2 cellular contexts compared by ENCODE assay signal in the genomic region with DNA sequence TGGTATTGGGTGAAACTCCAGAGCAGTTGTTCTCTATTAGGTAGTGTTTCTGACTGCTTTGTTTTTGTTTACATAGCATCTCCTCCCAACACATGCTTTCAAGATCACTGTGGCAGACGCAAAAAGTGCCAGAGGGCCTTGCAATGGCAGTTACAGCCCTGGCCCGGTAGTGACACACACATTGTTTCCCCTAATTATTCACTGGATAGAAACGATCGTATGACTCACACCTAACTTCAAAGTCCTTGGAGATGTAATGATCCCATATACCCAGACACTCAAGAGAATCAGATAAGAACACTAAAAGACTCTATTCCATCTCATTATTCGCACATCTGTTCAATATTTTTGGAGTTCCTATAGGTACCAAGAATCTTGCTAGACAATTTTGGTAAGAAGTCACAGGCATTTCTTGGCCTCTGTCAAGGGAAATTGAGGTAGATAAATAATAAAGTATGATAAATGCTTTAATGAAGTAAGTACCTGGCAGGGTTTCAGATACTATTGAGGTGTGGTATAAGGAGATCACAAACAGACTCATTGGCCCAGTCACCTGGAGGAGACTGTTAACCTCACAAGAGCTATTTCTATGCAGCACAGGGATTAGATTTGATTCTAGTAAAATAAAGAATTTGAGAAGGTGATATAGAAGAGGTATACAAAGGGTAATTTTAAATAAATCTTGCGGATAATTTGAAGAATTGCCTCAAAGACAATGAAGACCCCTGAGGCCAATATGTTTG.
TF ChIP-seq lines count a peak whose summit lies in the region.

No MANE protein-coding gene starts in this region.

TF ChIP-seq in A549, 52 proteins besides CTCF, POLR2A, EP300 and RAD21:
- TF ChIP-seq, protein P1, sequence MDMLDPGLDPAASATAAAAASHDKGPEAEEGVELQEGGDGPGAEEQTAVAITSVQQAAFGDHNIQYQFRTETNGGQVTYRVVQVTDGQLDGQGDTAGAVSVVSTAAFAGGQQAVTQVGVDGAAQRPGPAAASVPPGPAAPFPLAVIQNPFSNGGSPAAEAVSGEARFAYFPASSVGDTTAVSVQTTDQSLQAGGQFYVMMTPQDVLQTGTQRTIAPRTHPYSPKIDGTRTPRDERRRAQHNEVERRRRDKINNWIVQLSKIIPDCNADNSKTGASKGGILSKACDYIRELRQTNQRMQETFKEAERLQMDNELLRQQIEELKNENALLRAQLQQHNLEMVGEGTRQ (IDR thresholded peaks at IDR 0.05), result no peak
- no peak for TF ChIP-seq RCOR1 (IDR thresholded peaks at IDR 0.05; ENCODE audit: low read depth, low read length)
- TF ChIP-seq, protein P2, sequence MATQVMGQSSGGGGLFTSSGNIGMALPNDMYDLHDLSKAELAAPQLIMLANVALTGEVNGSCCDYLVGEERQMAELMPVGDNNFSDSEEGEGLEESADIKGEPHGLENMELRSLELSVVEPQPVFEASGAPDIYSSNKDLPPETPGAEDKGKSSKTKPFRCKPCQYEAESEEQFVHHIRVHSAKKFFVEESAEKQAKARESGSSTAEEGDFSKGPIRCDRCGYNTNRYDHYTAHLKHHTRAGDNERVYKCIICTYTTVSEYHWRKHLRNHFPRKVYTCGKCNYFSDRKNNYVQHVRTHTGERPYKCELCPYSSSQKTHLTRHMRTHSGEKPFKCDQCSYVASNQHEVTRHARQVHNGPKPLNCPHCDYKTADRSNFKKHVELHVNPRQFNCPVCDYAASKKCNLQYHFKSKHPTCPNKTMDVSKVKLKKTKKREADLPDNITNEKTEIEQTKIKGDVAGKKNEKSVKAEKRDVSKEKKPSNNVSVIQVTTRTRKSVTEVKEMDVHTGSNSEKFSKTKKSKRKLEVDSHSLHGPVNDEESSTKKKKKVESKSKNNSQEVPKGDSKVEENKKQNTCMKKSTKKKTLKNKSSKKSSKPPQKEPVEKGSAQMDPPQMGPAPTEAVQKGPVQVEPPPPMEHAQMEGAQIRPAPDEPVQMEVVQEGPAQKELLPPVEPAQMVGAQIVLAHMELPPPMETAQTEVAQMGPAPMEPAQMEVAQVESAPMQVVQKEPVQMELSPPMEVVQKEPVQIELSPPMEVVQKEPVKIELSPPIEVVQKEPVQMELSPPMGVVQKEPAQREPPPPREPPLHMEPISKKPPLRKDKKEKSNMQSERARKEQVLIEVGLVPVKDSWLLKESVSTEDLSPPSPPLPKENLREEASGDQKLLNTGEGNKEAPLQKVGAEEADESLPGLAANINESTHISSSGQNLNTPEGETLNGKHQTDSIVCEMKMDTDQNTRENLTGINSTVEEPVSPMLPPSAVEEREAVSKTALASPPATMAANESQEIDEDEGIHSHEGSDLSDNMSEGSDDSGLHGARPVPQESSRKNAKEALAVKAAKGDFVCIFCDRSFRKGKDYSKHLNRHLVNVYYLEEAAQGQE (IDR thresholded peaks at IDR 0.05), result no peak
- no peak for TF ChIP-seq FOSL2 (IDR thresholded peaks at IDR 0.05)
- TF ChIP-seq FOSL2 (CRISPR knock-in tag; IDR thresholded peaks at IDR 0.05), result peak; percentile 7; the same call in 1 of the 2 replicates

TF ChIP-seq in HCT116, 20 proteins besides CTCF, POLR2A, EP300 and RAD21 (continued from another document):
- TF ChIP-seq TCF7L2 (IDR thresholded peaks at IDR 0.05; ENCODE audit: borderline replicate concordance, extremely low read depth, insufficient read depth, insufficient read length), result peak; percentile 93
- no peak for TF ChIP-seq ELF1 (IDR thresholded peaks at IDR 0.05; ENCODE audit: borderline replicate concordance, low read depth)
- TF ChIP-seq, protein P2 (IDR thresholded peaks at IDR 0.05; ENCODE audit: low read depth), result no peak
- peak; percentile 20; the same call in 1 of the 2 replicates for TF ChIP-seq SP1 (IDR thresholded peaks at IDR 0.05; ENCODE audit: low read depth)
- peak; percentile 26; the same call in 1 of the 2 replicates for TF ChIP-seq FOSL1 (IDR thresholded peaks at IDR 0.05; ENCODE audit: low read depth)
